8 cellular contexts compared by ENCODE assay signal in the genomic region with DNA sequence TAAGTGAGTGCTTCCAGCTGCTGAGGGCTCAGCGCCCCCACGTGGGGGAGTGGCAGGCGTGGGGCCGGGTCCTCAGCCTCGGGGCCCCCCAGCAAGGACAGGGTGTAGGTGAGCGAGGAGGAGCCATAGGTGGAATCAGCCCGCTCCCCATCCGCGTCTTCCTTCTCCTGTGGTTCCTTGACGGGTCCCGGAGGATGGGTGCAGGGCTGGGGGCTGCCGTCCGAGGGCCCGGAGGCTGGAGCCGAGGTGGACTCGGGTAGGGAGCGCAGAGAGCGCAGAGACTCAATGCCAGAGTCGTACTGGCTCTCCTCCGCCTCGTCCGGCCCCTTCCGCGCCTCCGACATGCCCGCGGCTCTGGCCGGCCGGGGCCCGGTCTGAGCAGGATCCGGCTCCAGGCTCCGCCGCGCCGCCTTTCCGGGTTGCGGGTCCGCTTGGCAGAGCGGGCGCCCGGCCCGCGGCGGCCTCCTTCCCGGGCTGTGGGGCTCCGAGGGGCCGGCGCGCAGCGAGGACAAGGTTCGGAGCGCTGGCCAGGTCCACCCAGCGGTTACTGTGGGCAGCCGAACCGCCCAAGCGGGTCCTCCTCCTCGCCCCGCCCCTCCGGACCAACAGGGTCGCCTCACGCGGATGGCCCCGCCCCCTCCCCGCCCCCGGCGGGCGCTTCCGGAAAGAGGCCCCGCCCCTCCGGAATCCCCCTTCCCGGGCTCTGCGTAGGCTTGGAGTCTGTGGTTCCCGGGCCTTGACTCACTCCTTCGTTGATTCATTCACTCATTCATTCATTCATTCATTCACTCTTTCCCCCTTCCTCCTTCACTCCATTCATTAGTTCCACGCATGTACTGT. TPM values are rescaled to one million over a fixed set of nuclear protein-coding genes. Genes with fewer than 3 reads are reported as not detected.
A peak's percentile ranks its signal among the peaks of the same experiment; 100 is the strongest.
DNase-seq lines count a peak whose midpoint lies in the region; ATAC-seq and TF ChIP-seq lines count a peak whose summit lies in the region.

A gene with protein sequence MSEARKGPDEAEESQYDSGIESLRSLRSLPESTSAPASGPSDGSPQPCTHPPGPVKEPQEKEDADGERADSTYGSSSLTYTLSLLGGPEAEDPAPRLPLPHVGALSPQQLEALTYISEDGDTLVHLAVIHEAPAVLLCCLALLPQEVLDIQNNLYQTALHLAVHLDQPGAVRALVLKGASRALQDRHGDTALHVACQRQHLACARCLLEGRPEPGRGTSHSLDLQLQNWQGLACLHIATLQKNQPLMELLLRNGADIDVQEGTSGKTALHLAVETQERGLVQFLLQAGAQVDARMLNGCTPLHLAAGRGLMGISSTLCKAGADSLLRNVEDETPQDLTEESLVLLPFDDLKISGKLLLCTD (minus strand): TSS at position 549 of the 840 bp plus-strand sequence. CDS start 205 bp downstream, at position 344.

- POLR2A ChIA-PET in BJ (lab: Charles Lee) = no interaction called here

- H3K36me3 ChIP-seq in BJ (ENCODE audit: control insufficient read depth, insufficient read depth, low read length) = peaks cover 2% of the 10 kb centered on the region

- ATAC-seq in GM19351 (IDR thresholded peaks at IDR 0.05; ENCODE audit: unreplicated experiment) = peak; percentile 30

- peak within 1 kb of the TSS; percentile 74 for H3K4me3 ChIP-seq in BJ (ENCODE audit: low read depth, low read length)

- peak; percentile 50 for TF ChIP-seq CTCF in BJ (IDR thresholded peaks at IDR 0.05; ENCODE audit: insufficient read depth, low read depth, low read length)

- peaks cover 19% of the 10 kb centered on the region for H3K27me3 ChIP-seq in BJ (ENCODE audit: control insufficient read depth, insufficient read depth, low read length)

- CTCF ChIA-PET in BJ (lab: Yijun Ruan, JAX) = interaction anchor here (0.9 to 8.7 kb wide), 3 partner anchors 28 to 92 kb away, joined by 3 to 138 read pairs (median 7); no protein-coding TSS in a partner anchor

- DNase-seq in BJ (ENCODE audit: low read depth) (peak; percentile 60), HK-2 (ENCODE audit: unreplicated experiment) (peak; percentile 98), NK-92 (lab: John Stamatoyannopoulos, UW; ENCODE audit: unreplicated experiment) (peak; percentile 53), medulla oblongata (ENCODE audit: extremely low spot score) (peak; percentile 95)
- peak; percentile 100 for DNase-seq in activated CD8-positive, alpha-beta memory T cell treated with anti-CD3 and anti-CD28 coated beads for 24 hours
- peak; percentile 94 for DNase-seq in effector CD8-positive, alpha-beta T cell (lab: John Stamatoyannopoulos, UW)
- peak; percentile 93 for DNase-seq in stimulated activated CD8-positive, alpha-beta memory T cell treated with anti-CD3 and anti-CD28 coated beads, Interleukin-12 subunit alpha, Interleukin-12 subunit beta, amount 100 ng/mL, for 1 hour (ENCODE audit: low read depth)

RNA-seq across cellular contexts. Expression of the gene that starts here (rescaled TPM):
- polyA plus RNA-seq in BJ (2011; rRNA removed) = 6.2 and 8.0 TPM in 2 replicates
- polyA minus RNA-seq in BJ (2011; rRNA and poly(A)+ RNA removed) = 2.7 and 4.6 TPM in 2 replicates

Comparison
In these comparisons a context has a peak if more than half of its experiments do, and no peak if none do; other contexts are left out.
1. Peak in every context shown above with its lines: DNase-seq, ATAC-seq and H3K4me3 ChIP-seq.